22 cellular contexts compared by ENCODE assay signal in the genomic region with DNA sequence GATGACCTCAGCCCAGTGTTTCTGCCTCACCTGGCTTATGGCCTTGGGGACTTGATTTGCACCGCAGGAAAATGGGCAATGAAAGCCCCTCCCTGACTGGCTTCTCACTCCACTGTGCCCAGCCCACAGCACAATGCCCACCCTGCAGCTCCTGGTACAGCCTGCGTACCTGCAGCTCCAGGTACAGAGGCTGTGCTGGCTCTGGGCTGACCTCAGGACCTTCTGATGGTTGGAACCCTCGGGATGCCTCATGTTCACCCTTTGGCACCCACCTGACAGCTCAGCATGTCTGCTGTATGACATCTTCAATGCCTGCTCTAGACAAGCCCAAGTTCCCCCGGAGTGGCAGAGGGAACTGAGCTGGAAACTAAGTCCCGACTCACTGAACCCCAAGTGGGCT.
"Had no signal": no experiment of that assay in that cellular context is flagged by ENCODE, and none has a peak within 500 bp of the region (broad histone marks: within the 10 kb centered on the region; RNA-seq: fewer than 3 reads in every experiment).

No MANE protein-coding gene starts in this region.

- H3K4me1 ChIP-seq: neural progenitor cell, parathyroid adenoma, psoas muscle, thyroid gland, vagina had no signal

- H2AFZ ChIP-seq: neural progenitor cell, parathyroid adenoma had no signal

- H3K4me3 ChIP-seq: neural progenitor cell, ovary, psoas muscle, stomach, thoracic aorta, thyroid gland, tibial nerve, vagina had no signal

- H3K27me3 ChIP-seq: neural progenitor cell, ovary, thyroid gland had no signal

- FAIRE-seq: small intestine had no signal

- DNase-seq: naive thymus-derived CD4-positive, alpha-beta T cell; natural killer cell; occipital lobe; ovary; small intestine; stimulated activated CD4-positive, alpha-beta T cell treated with anti-CD3 and anti-CD28 coated beads, Interleukin-12 subunit alpha, Interleukin-12 subunit beta, amount 100 ng/mL, for 4 hours; stimulated activated CD4-positive, alpha-beta T cell treated with anti-CD3 and anti-CD28 coated beads, Interleukin-1b, Interleukin-23, amount 100 ng/mL, for 48 hours; stimulated activated CD4-positive, alpha-beta T cell treated with anti-CD3 and anti-CD28 coated beads, Interleukin-4, amount 100 ng/mL, for 1 hour; stimulated activated CD4-positive, alpha-beta T cell treated with anti-CD3 and anti-CD28 coated beads, Interleukin-4, amount 100 ng/mL, for 4 hours; stimulated activated CD8-positive, alpha-beta memory T cell treated with anti-CD3 and anti-CD28 coated beads, Interleukin-4, amount 100 ng/mL, for 48 hours; stimulated activated naive B cell treated with anti-CD40 and anti-IgM and Interleukin-4, amounts not matched to agents 10 μg/mL and 1 μg/mL and 100 μg/mL, for 72 hours; stimulated activated naive CD4-positive, alpha-beta T cell treated with Interleukin-2 at 50 U/mL for 16 hours; stomach; thyroid gland; trophoblast cell had no signal

- H3K9me3 ChIP-seq: ovary, psoas muscle, thoracic aorta, thyroid gland, tibial nerve, vagina had no signal

- H3K9ac ChIP-seq: neural progenitor cell, parathyroid adenoma had no signal

- H3K36me3 ChIP-seq: neural progenitor cell, ovary, stomach, thoracic aorta, thyroid gland, tibial nerve, vagina had no signal

- H3K79me2 ChIP-seq: parathyroid adenoma had no signal

- H3K4me2 ChIP-seq: neural progenitor cell had no signal

- H3K27ac ChIP-seq: neural progenitor cell, ovary, parathyroid adenoma, psoas muscle, stomach, thoracic aorta, thyroid gland, tibial nerve, vagina had no signal

- ATAC-seq: naive thymus-derived CD4-positive, alpha-beta T cell; natural killer cell; psoas muscle; sciatic nerve; stimulated activated naive B cell treated with anti-CD40 and anti-IgM and Interleukin-4, amounts not matched to agents 10 μg/mL and 1 μg/mL and 100 μg/mL, for 72 hours had no signal
